ENCODE assay signal across 15 cellular contexts in genomic region chr5:16826379-16827125, GRCh38.
"Had no signal": no experiment of that assay in that cellular context is flagged by ENCODE, and none has a peak within 500 bp of the region (broad histone marks: within the 10 kb centered on the region; RNA-seq: fewer than 3 reads in every experiment).

No MANE protein-coding gene starts in this region.

- H3K27ac ChIP-seq: ascending aorta, left lung, parathyroid adenoma, upper lobe of left lung had no signal

- H3K36me3 ChIP-seq: ascending aorta, left lung, upper lobe of left lung had no signal

- H3K4me1 Mint-ChIP-seq: activated naive CD8-positive, alpha-beta T cell treated with anti-CD3 and anti-CD28 coated beads, Interleukin-2, amount 50 U/mL, for 24 hours; naive thymus-derived CD4-positive, alpha-beta T cell; stimulated activated naive B cell treated with anti-CD40 and anti-IgM and Interleukin-4, amounts not matched to agents 10 μg/mL and 1 μg/mL and 100 μg/mL, for 72 hours had no signal

- H3K4me3 ChIP-seq: ascending aorta, left lung, mucosa of descending colon, upper lobe of left lung had no signal

- H3K9me3 Mint-ChIP-seq: activated naive CD4-positive, alpha-beta T cell treated with anti-CD3 and anti-CD28 coated beads for 36 hours; activated naive CD8-positive, alpha-beta T cell treated with anti-CD3 and anti-CD28 coated beads, Interleukin-2, amount 50 U/mL, for 24 hours; activated T-helper 2 cell treated with anti-CD3 and anti-CD28 coated beads, Interferon-gamma antibody, Interleukin-2, Interleukin-4, amounts not matched to agents 10 μg/mL and 5 μg/mL and 100 μg/mL, durations not matched to agents 14 hours and 24 hours and 36 hours; dendritic cell treated with granulocyte-macrophage colony-stimulating factor and Interleukin-4, amounts not matched to agents 40 ng/mL and 50 ng/mL, for 4 days had no signal

- H3K79me2 ChIP-seq: parathyroid adenoma had no signal

- H3K27me3 ChIP-seq: ascending aorta, left lung, upper lobe of left lung had no signal

- ATAC-seq: activated naive CD8-positive, alpha-beta T cell treated with anti-CD3 and anti-CD28 coated beads, Interleukin-2, amount 50 U/mL, for 24 hours; left lung; mucosa of descending colon; naive thymus-derived CD4-positive, alpha-beta T cell; stimulated activated naive B cell treated with anti-CD40 and anti-IgM and Interleukin-4, amounts not matched to agents 10 μg/mL and 1 μg/mL and 100 μg/mL, for 72 hours had no signal

- H2AFZ ChIP-seq: parathyroid adenoma had no signal

- H3K27ac Mint-ChIP-seq: activated naive CD4-positive, alpha-beta T cell treated with anti-CD3 and anti-CD28 coated beads for 36 hours; activated naive CD8-positive, alpha-beta T cell treated with anti-CD3 and anti-CD28 coated beads, Interleukin-2, amount 50 U/mL, for 24 hours; activated T-helper 2 cell treated with anti-CD3 and anti-CD28 coated beads, Interferon-gamma antibody, Interleukin-2, Interleukin-4, amounts not matched to agents 10 μg/mL and 5 μg/mL and 100 μg/mL, durations not matched to agents 14 hours and 24 hours and 36 hours; dendritic cell treated with granulocyte-macrophage colony-stimulating factor and Interleukin-4, amounts not matched to agents 40 ng/mL and 50 ng/mL, for 4 days; naive thymus-derived CD4-positive, alpha-beta T cell; stimulated activated naive B cell treated with anti-CD40 and anti-IgM and Interleukin-4, amounts not matched to agents 10 μg/mL and 1 μg/mL and 100 μg/mL, for 72 hours had no signal

- H3K4me3 Mint-ChIP-seq: activated naive CD4-positive, alpha-beta T cell treated with anti-CD3 and anti-CD28 coated beads for 36 hours; activated naive CD8-positive, alpha-beta T cell treated with anti-CD3 and anti-CD28 coated beads, Interleukin-2, amount 50 U/mL, for 24 hours; dendritic cell treated with granulocyte-macrophage colony-stimulating factor and Interleukin-4, amounts not matched to agents 40 ng/mL and 50 ng/mL, for 4 days; naive thymus-derived CD4-positive, alpha-beta T cell; stimulated activated naive B cell treated with anti-CD40 and anti-IgM and Interleukin-4, amounts not matched to agents 10 μg/mL and 1 μg/mL and 100 μg/mL, for 72 hours had no signal

- H3K4me1 ChIP-seq: ascending aorta, left lung, parathyroid adenoma, upper lobe of left lung had no signal

- DNase-seq: activated CD4-positive, alpha-beta T cell treated with anti-CD3 and anti-CD28 coated beads for 1 hour; activated CD4-positive, alpha-beta T cell treated with anti-CD3 and anti-CD28 coated beads, Interleukin-2, amount 50 U/mL, for 48 hours; activated naive CD4-positive, alpha-beta T cell treated with anti-CD3 and anti-CD28 coated beads for 36 hours; activated naive CD8-positive, alpha-beta T cell treated with anti-CD3 and anti-CD28 coated beads, Interleukin-2, amount 50 U/mL, for 24 hours; left lung; mucosa of descending colon; naive thymus-derived CD4-positive, alpha-beta T cell; stimulated activated CD4-positive, alpha-beta T cell treated with anti-CD3 and anti-CD28 coated beads, Interleukin-2, amount 100 ng/mL, for 48 hours; stimulated activated naive B cell treated with anti-CD40 and anti-IgM and Interleukin-4, amounts not matched to agents 10 μg/mL and 1 μg/mL and 100 μg/mL, for 72 hours; T-helper 9 cell; upper lobe of left lung had no signal

- H3K27me3 Mint-ChIP-seq: dendritic cell treated with granulocyte-macrophage colony-stimulating factor and Interleukin-4, amounts not matched to agents 40 ng/mL and 50 ng/mL, for 4 days; stimulated activated naive B cell treated with anti-CD40 and anti-IgM and Interleukin-4, amounts not matched to agents 10 μg/mL and 1 μg/mL and 100 μg/mL, for 72 hours had no signal

- H3K36me3 Mint-ChIP-seq: naive thymus-derived CD4-positive, alpha-beta T cell; stimulated activated naive B cell treated with anti-CD40 and anti-IgM and Interleukin-4, amounts not matched to agents 10 μg/mL and 1 μg/mL and 100 μg/mL, for 72 hours had no signal
